Comparison of ENCODE assay signal across 18 cellular contexts in genomic region chr5:142078706-142079105, GRCh38.
"Had no signal": no experiment of that assay in that cellular context is flagged by ENCODE, and none has a peak within 500 bp of the region (broad histone marks: within the 10 kb centered on the region; RNA-seq: fewer than 3 reads in every experiment).

No MANE protein-coding gene starts in this region.

- H3K36me3 ChIP-seq: SJCRH30 had no signal

- H3K4me3 Mint-ChIP-seq: IgD-negative memory B cell had no signal

- H3K27ac ChIP-seq: KMS-11, SJCRH30 had no signal

- ATAC-seq: K562, Panc1, PC-3, Right ventricle myocardium inferior, SK-N-SH treated with all-trans-retinoic acid at 6 μM for 48 hours had no signal

- H3K27me3 Mint-ChIP-seq: IgD-negative memory B cell had no signal

- FAIRE-seq: K562 had no signal

- H3K4me1 ChIP-seq: SJCRH30 had no signal

- DNase-seq: Kasumi-1; MM.1S; NCI-H1048; NCI-H1694; NCI-H187 treated with DMSO at 0.1 percent for 48 hours; NCI-H2029 treated with DMSO at 0.1 percent for 48 hours; NCI-H345; NCI-H510A treated with DMSO at 0.1 percent for 48 hours; NK-92 treated with Interleukin-12 subunit alpha and Interleukin-12 subunit beta, amount 100 ng/mL, for 24 hours; PC-3; SHP77 treated with DMSO at 0.1 percent for 48 hours had no signal

- H3K9me3 Mint-ChIP-seq: IgD-negative memory B cell had no signal

- H3K4me3 ChIP-seq: K562, SJCRH30 had no signal

- H3K27ac Mint-ChIP-seq: IgD-negative memory B cell had no signal

- H3K4me2 ChIP-seq: KMS-11 had no signal

- H3K9ac ChIP-seq: KMS-11 had no signal
